ENCODE assay signal across 23 cellular contexts in the genomic region with DNA sequence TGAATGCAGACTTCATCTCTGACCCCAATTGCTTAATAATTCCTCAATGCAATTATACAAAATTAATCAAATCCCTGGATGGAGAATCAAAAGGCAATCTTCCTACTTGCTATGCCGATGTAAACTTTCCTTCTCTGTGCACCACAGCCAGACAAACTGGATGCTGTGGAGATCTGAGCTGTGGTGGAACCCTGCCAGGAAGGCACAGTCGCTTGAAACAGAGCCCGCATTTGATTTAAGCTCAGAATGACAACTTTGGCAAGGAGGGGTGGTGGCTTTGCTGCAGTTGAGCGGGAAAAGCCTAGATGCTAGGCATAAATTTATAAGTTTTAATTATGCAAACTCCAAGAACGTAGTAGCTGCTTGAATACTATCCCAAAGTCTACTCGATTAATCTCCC.
DNase-seq lines count a peak whose midpoint lies in the region; ATAC-seq, FAIRE-seq and TF ChIP-seq lines count a peak whose summit lies in the region.
"Had no signal": no experiment of that assay in that cellular context is flagged by ENCODE, and none has a peak within 500 bp of the region (broad histone marks: within the 10 kb centered on the region; RNA-seq: fewer than 3 reads in every experiment).

No MANE protein-coding gene starts in this region.

- FAIRE-seq in D721Med (lab: Jason Lieb, UNC), result no peak
- FAIRE-seq: H1 had no signal

- H3K9me3 Mint-ChIP-seq in CD8-positive, alpha-beta T cell, result no peaks in the 10 kb centered on the region
- H3K9me3 Mint-ChIP-seq: central memory CD8-positive, alpha-beta T cell; WTC11 had no signal

- intact Hi-C loops in sciatic nerve (cut with DNase I), result no loop called here
- intact Hi-C loops in CD8-positive, alpha-beta T cell (cut with DNase I, micrococcal nuclease), result no loop called here

- DNase-seq in D341Med (ENCODE audit: low spot score), result peak; percentile 27
- DNase-seq in astrocyte of the hippocampus (ENCODE audit: low read depth, low spot score), result peak; percentile 56
- DNase-seq in hypothalamus (lab: John Stamatoyannopoulos, UW), result peak in 26 of 51 donors; percentile 1 to 63 (median 29)
- DNase-seq in sciatic nerve (ENCODE audit: low spot score), result no peak
- no peak for DNase-seq in coronary artery (ENCODE audit: low spot score)
- DNase-seq in HUDEP-2 (lab: John Stamatoyannopoulos, UW; ENCODE audit: unreplicated experiment in 76 of 76), result no peak
- DNase-seq in D721Med (ENCODE audit: insufficient read length, low spot score), result no peak
- no peak for DNase-seq in CD8-positive, alpha-beta T cell
- DNase-seq: activated CD4-positive, alpha-beta T cell treated with anti-CD3 and anti-CD28 coated beads, Interleukin-2, amount 50 U/mL, for 48 hours; activated gamma-delta T cell treated with Interleukin-2 at 50 U/mL for 16 hours; DMS79; effector memory CD4-positive, alpha-beta T cell; left lung; NCI-H2029 treated with DMSO at 0.1 percent for 48 hours; NCI-H510A treated with DMSO at 0.1 percent for 48 hours; right lobe of liver; T-helper 9 cell had no signal

- H3K27me3 Mint-ChIP-seq in CD8-positive, alpha-beta T cell (ENCODE audit: low read depth), result no peaks in the 10 kb centered on the region

- H3K4me1 ChIP-seq in CD8-positive, alpha-beta T cell (ENCODE audit: insufficient read depth, low read length), result no peaks in the 10 kb centered on the region

- H3K27ac ChIP-seq in coronary artery, result no peak overlapping the region
- no peak overlapping the region for H3K27ac ChIP-seq in CD8-positive, alpha-beta T cell (ENCODE audit: low read depth, low read length)
- H3K27ac ChIP-seq: KMS-11, left lung, right lobe of liver, suprapubic skin had no signal

- no peaks in the 10 kb centered on the region for H3K36me3 Mint-ChIP-seq in CD8-positive, alpha-beta T cell
- H3K36me3 Mint-ChIP-seq: WTC11 had no signal

- no peak overlapping the region for H3K27ac Mint-ChIP-seq in CD8-positive, alpha-beta T cell
- H3K27ac Mint-ChIP-seq: WTC11 had no signal

- H3K4me3 Mint-ChIP-seq in CD8-positive, alpha-beta T cell, result no peak overlapping the region
- H3K4me3 Mint-ChIP-seq: central memory CD8-positive, alpha-beta T cell; WTC11 had no signal

- CTCF ChIA-PET in CD8-positive, alpha-beta T cell (lab: Charles Lee), result no interaction called here

- TF ChIP-seq CTCF in coronary artery (IDR thresholded peaks at IDR 0.05) (no peak), D721Med (IDR thresholded peaks at IDR 0.05; ENCODE audit: insufficient read depth, missing control alignments) (no peak)
- TF ChIP-seq CTCF in CD8-positive, alpha-beta T cell (IDR thresholded peaks at IDR 0.05), result no peak

- no peaks in the 10 kb centered on the region for H3K27me3 ChIP-seq in CD8-positive, alpha-beta T cell (ENCODE audit: insufficient read depth, low read length)
- H3K27me3 ChIP-seq: left lung, right lobe of liver, suprapubic skin had no signal

- POLR2A ChIA-PET in CD8-positive, alpha-beta T cell (lab: Charles Lee), result no interaction called here

- no peaks in the 10 kb centered on the region for H3K4me1 Mint-ChIP-seq in CD8-positive, alpha-beta T cell (ENCODE audit: low read depth)
- H3K4me1 Mint-ChIP-seq: central memory CD8-positive, alpha-beta T cell; WTC11 had no signal

- H3K9me3 ChIP-seq in CD8-positive, alpha-beta T cell (ENCODE audit: low read length), result no peaks in the 10 kb centered on the region
- H3K9me3 ChIP-seq: left lung, right lobe of liver, suprapubic skin had no signal

- peak; percentile 38 for ATAC-seq in sciatic nerve
- ATAC-seq in CD8-positive, alpha-beta T cell, result no peak
- ATAC-seq: esophagus mucosa, left lung, right lobe of liver, WTC11 had no signal

- H3K4me3 ChIP-seq in coronary artery, result no peak overlapping the region
- H3K4me3 ChIP-seq in CD8-positive, alpha-beta T cell (ENCODE audit: low read depth, low read length), result no peak overlapping the region
- H3K4me3 ChIP-seq: left lung, right lobe of liver, suprapubic skin had no signal

- H3K36me3 ChIP-seq in CD8-positive, alpha-beta T cell (ENCODE audit: insufficient read depth, low read length), result no peaks in the 10 kb centered on the region
- H3K36me3 ChIP-seq: left lung, right lobe of liver, suprapubic skin had no signal

Comparison
In these comparisons a context has a peak if more than half of its experiments do, and no peak if none do; other contexts are left out.
1. DNase-seq: peak in D341Med (single experiment), astrocyte of the hippocampus (single experiment) and hypothalamus (26 of 51); none in sciatic nerve (single experiment), coronary artery (single experiment), HUDEP-2 (0 of 76), D721Med (single experiment) and CD8-positive, alpha-beta T cell (0 of 7).